Comparison of ENCODE assay signal across 1 cellular context in the genomic region with DNA sequence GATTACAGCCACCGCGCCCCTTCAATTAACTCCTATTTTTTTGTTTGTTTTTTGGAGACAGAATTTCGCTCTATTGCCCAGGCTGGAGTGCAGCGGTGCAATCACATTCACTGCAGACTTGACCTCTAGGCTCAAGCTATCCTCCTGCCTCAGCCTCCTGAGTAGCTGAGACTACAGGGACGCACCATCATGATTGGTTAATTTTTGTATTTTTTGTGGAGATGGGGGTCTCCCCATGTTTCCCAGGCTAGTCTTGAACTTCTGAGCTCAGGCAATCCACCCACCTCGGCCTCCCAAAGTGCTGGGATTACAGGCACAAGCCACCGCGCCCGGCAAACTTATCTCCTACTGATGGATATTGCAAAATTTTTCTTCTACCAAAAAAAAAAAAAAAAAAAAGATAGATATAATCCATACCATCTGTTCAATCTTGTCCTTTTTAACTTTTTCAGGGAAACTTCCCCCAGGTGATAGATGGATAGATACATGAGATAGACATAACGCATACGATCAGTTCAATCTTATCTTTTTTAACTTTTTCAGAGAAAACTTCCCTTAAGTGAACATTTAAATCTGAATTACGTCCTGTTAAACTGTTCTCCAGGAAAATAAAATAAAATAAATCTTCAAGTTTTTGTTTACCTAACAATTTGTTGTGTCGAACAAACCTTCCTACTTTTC.
TF ChIP-seq lines count a peak whose summit lies in the region.

No MANE protein-coding gene starts in this region.

TF ChIP-seq in K562, 482 proteins besides CTCF, POLR2A, EP300 and RAD21:
- TF ChIP-seq SMAD1 (IDR thresholded peaks at IDR 0.05; ENCODE audit: low read depth, low read length, partially characterized antibody) (no peak), MTA2 (IDR thresholded peaks at IDR 0.05; ENCODE audit: low read depth) (no peak), GATAD2B (IDR thresholded peaks at IDR 0.05; ENCODE audit: borderline replicate concordance) (peak; percentile 66; the same call in 1 of the 2 replicates), CBFA2T3 (IDR thresholded peaks at IDR 0.05) (no peak), TEAD4 (IDR thresholded peaks at IDR 0.05; ENCODE audit: low read length) (no peak), TEAD4 (CRISPR knock-in tag; IDR thresholded peaks at IDR 0.05; ENCODE audit: borderline replicate concordance) (no peak), ZNF174 (CRISPR knock-in tag; IDR thresholded peaks at IDR 0.05) (no peak), CHD1 (IDR thresholded peaks at IDR 0.05; ENCODE audit: low read length) (no peak), BCOR (IDR thresholded peaks at IDR 0.05) (0 out of 2 replicates have a peak, but pooled peaks have one; percentile 35), EHMT2 (IDR thresholded peaks at IDR 0.05) (no peak), FOSL1 (tag; conservative IDR thresholded peaks at IDR 0.05) (no peak), ZNF3 (CRISPR knock-in tag; IDR thresholded peaks at IDR 0.05) (0 out of 2 replicates have a peak, but pooled peaks have one; percentile 25), C11orf30 (IDR thresholded peaks at IDR 0.05; ENCODE audit: low read depth) (no peak), ETS2 (tag; IDR thresholded peaks at IDR 0.05; ENCODE audit: borderline replicate concordance, poor library complexity, severe bottlenecking) (no peak), HDAC8 (tag; IDR thresholded peaks at IDR 0.05) (0 out of 2 replicates have a peak, but pooled peaks have one; percentile 34), TCF3 (CRISPR knock-in tag; IDR thresholded peaks at IDR 0.05) (no peak), MECOM (CRISPR knock-in tag; IDR thresholded peaks at IDR 0.05) (peak; percentile 43; the same call in 1 of the 2 replicates), ZNF197 (CRISPR knock-in tag; IDR thresholded peaks at IDR 0.05; ENCODE audit: low read depth) (0 out of 2 replicates have a peak, but pooled peaks have one; percentile 54), TAF7 (tag; IDR thresholded peaks at IDR 0.05) (no peak), TARDBP (IDR thresholded peaks at IDR 0.05) (no peak), GTF2A2 (tag; IDR thresholded peaks at IDR 0.05) (0 out of 2 replicates have a peak, but pooled peaks have one; percentile 23), CEBPB (tag; IDR thresholded peaks at IDR 0.05) (peak; percentile 43; the same call in 1 of the 2 replicates), FOXA1 (IDR thresholded peaks at IDR 0.05; ENCODE audit: borderline replicate concordance) (no peak), ELF4 (CRISPR knock-in tag; IDR thresholded peaks at IDR 0.05) (no peak), ETV1 (tag; conservative IDR thresholded peaks at IDR 0.05; ENCODE audit: low read depth) (no peak), ZNF551 (CRISPR knock-in tag; IDR thresholded peaks at IDR 0.05) (0 out of 2 replicates have a peak, but pooled peaks have one; percentile 55), SMARCB1 (IDR thresholded peaks at IDR 0.05; ENCODE audit: insufficient read length, low read depth) (no peak), CHD4 (IDR thresholded peaks at IDR 0.05; ENCODE audit: insufficient read depth, insufficient replicate concordance, low read depth, low read length, poor library complexity, severe bottlenecking) (no peak), SMARCA5 (IDR thresholded peaks at IDR 0.05) (peak; percentile 51; the same call in 1 of the 2 replicates), KAT8 (IDR thresholded peaks at IDR 0.05; ENCODE audit: low read depth) (peak; percentile 39; the same call in 1 of the 2 replicates)
- TF ChIP-seq, protein P1, sequence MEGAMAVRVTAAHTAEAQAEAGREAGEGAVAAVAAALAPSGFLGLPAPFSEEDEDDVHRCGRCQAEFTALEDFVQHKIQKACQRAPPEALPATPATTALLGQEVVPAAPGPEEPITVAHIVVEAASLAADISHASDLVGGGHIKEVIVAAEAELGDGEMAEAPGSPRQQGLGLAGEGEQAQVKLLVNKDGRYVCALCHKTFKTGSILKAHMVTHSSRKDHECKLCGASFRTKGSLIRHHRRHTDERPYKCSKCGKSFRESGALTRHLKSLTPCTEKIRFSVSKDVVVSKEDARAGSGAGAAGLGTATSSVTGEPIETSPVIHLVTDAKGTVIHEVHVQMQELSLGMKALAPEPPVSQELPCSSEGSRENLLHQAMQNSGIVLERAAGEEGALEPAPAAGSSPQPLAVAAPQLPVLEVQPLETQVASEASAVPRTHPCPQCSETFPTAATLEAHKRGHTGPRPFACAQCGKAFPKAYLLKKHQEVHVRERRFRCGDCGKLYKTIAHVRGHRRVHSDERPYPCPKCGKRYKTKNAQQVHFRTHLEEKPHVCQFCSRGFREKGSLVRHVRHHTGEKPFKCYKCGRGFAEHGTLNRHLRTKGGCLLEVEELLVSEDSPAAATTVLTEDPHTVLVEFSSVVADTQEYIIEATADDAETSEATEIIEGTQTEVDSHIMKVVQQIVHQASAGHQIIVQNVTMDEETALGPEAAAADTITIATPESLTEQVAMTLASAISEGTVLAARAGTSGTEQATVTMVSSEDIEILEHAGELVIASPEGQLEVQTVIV (CRISPR knock-in tag; IDR thresholded peaks at IDR 0.05; ENCODE audit: borderline replicate concordance), result 0 out of 2 replicates have a peak, but pooled peaks have one; percentile 47
- TF ChIP-seq, protein P2, sequence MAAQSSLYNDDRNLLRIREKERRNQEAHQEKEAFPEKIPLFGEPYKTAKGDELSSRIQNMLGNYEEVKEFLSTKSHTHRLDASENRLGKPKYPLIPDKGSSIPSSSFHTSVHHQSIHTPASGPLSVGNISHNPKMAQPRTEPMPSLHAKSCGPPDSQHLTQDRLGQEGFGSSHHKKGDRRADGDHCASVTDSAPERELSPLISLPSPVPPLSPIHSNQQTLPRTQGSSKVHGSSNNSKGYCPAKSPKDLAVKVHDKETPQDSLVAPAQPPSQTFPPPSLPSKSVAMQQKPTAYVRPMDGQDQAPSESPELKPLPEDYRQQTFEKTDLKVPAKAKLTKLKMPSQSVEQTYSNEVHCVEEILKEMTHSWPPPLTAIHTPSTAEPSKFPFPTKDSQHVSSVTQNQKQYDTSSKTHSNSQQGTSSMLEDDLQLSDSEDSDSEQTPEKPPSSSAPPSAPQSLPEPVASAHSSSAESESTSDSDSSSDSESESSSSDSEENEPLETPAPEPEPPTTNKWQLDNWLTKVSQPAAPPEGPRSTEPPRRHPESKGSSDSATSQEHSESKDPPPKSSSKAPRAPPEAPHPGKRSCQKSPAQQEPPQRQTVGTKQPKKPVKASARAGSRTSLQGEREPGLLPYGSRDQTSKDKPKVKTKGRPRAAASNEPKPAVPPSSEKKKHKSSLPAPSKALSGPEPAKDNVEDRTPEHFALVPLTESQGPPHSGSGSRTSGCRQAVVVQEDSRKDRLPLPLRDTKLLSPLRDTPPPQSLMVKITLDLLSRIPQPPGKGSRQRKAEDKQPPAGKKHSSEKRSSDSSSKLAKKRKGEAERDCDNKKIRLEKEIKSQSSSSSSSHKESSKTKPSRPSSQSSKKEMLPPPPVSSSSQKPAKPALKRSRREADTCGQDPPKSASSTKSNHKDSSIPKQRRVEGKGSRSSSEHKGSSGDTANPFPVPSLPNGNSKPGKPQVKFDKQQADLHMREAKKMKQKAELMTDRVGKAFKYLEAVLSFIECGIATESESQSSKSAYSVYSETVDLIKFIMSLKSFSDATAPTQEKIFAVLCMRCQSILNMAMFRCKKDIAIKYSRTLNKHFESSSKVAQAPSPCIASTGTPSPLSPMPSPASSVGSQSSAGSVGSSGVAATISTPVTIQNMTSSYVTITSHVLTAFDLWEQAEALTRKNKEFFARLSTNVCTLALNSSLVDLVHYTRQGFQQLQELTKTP (IDR thresholded peaks at IDR 0.05; ENCODE audit: low read depth in 1 of 2, partially characterized antibody in 2 of 2), result peak in 1 of 2 experiments; percentile 21
- TF ChIP-seq, protein P3, sequence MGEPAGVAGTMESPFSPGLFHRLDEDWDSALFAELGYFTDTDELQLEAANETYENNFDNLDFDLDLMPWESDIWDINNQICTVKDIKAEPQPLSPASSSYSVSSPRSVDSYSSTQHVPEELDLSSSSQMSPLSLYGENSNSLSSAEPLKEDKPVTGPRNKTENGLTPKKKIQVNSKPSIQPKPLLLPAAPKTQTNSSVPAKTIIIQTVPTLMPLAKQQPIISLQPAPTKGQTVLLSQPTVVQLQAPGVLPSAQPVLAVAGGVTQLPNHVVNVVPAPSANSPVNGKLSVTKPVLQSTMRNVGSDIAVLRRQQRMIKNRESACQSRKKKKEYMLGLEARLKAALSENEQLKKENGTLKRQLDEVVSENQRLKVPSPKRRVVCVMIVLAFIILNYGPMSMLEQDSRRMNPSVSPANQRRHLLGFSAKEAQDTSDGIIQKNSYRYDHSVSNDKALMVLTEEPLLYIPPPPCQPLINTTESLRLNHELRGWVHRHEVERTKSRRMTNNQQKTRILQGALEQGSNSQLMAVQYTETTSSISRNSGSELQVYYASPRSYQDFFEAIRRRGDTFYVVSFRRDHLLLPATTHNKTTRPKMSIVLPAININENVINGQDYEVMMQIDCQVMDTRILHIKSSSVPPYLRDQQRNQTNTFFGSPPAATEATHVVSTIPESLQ (CRISPR knock-in tag; IDR thresholded peaks at IDR 0.05), result peak; percentile 40; the same call in 1 of the 2 replicates
- TF ChIP-seq, protein P4, sequence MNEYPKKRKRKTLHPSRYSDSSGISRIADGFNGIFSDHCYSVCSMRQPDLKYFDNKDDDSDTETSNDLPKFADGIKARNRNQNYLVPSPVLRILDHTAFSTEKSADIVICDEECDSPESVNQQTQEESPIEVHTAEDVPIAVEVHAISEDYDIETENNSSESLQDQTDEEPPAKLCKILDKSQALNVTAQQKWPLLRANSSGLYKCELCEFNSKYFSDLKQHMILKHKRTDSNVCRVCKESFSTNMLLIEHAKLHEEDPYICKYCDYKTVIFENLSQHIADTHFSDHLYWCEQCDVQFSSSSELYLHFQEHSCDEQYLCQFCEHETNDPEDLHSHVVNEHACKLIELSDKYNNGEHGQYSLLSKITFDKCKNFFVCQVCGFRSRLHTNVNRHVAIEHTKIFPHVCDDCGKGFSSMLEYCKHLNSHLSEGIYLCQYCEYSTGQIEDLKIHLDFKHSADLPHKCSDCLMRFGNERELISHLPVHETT (CRISPR knock-in tag; conservative IDR thresholded peaks at IDR 0.05 in 1 of 2, IDR thresholded peaks at IDR 0.05 in 1 of 2), result peak in 1 of 2 experiments; percentile 41; a peak in 1 of 4 replicates
- TF ChIP-seq, protein P5, sequence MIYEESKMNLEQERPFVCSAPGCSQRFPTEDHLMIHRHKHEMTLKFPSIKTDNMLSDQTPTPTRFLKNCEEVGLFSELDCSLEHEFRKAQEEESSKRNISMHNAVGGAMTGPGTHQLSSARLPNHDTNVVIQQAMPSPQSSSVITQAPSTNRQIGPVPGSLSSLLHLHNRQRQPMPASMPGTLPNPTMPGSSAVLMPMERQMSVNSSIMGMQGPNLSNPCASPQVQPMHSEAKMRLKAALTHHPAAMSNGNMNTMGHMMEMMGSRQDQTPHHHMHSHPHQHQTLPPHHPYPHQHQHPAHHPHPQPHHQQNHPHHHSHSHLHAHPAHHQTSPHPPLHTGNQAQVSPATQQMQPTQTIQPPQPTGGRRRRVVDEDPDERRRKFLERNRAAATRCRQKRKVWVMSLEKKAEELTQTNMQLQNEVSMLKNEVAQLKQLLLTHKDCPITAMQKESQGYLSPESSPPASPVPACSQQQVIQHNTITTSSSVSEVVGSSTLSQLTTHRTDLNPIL (CRISPR knock-in tag; IDR thresholded peaks at IDR 0.05), result 0 out of 2 replicates have a peak, but pooled peaks have one; percentile 33
- TF ChIP-seq, protein P6, sequence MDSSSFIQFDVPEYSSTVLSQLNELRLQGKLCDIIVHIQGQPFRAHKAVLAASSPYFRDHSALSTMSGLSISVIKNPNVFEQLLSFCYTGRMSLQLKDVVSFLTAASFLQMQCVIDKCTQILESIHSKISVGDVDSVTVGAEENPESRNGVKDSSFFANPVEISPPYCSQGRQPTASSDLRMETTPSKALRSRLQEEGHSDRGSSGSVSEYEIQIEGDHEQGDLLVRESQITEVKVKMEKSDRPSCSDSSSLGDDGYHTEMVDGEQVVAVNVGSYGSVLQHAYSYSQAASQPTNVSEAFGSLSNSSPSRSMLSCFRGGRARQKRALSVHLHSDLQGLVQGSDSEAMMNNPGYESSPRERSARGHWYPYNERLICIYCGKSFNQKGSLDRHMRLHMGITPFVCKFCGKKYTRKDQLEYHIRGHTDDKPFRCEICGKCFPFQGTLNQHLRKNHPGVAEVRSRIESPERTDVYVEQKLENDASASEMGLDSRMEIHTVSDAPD (CRISPR knock-in tag; IDR thresholded peaks at IDR 0.05), result no peak
